ENCODE assay signal across 22 cellular contexts in the genomic region with DNA sequence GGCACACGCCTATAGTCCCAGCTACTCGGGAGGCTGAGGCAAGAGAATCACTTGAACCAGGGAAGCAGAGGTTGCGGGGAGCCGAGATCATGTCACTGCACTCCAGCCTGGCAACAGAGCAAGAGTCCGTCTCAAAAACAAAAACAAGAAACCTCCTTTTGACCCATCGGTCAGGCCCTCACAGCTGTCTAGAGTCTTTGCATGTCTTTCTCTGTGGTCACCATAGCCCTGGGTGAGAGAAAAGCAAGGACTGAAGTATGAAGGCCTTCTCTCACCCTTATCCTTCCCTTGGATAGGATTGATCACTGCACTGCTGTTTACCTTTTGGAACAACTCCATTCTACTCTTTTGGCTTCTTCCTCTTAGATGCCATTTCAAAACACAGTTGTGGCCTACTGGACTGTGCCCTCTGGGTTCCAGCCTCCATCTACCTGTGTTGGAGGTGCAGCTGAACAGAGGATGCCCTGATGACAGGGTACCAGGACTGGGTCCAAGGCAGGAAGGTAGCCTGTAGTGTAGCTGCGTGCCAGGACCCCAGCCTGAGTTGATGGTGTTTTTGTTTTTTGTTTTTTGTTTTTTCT. TPM values are rescaled to one million over a fixed set of nuclear protein-coding genes. Genes with fewer than 3 reads are reported as not detected.
"Had no signal": no experiment of that assay in that cellular context is flagged by ENCODE, and none has a peak within 500 bp of the region (broad histone marks: within the 10 kb centered on the region; RNA-seq: fewer than 3 reads in every experiment).

No MANE protein-coding gene starts in this region.

- H3K27ac ChIP-seq: coronary artery, gastroesophageal sphincter, heart right ventricle, neutrophil, pancreas, spleen, tibial artery had no signal

- H3K36me3 ChIP-seq: gastroesophageal sphincter, heart right ventricle, neutrophil, pancreas, spleen, tibial artery had no signal

- H3K4me3 Mint-ChIP-seq: activated T-helper 1 cell treated with anti-CD3 and anti-CD28 coated beads, Interleukin-12 subunit alpha, Interleukin-12 subunit beta, Interleukin-2, Interleukin-4 antibody, amounts not matched to agents 30 ng/mL and 10 ng/mL and 1 ng/mL, durations not matched to agents 14 hours and 24 hours and 36 hours; brain; memory B cell; naive thymus-derived CD8-positive, alpha-beta T cell had no signal

- H3K9me3 Mint-ChIP-seq: activated T-helper 1 cell treated with anti-CD3 and anti-CD28 coated beads, Interleukin-12 subunit alpha, Interleukin-12 subunit beta, Interleukin-2, Interleukin-4 antibody, amounts not matched to agents 30 ng/mL and 10 ng/mL and 1 ng/mL, durations not matched to agents 14 hours and 24 hours and 36 hours; naive thymus-derived CD8-positive, alpha-beta T cell had no signal

- H3K27ac Mint-ChIP-seq: memory B cell had no signal

- H3K9me3 ChIP-seq: gastroesophageal sphincter, neutrophil, pancreas, spleen, tibial artery had no signal

- FAIRE-seq: endometrium, pancreas, urothelium cell line had no signal

- H3K4me3 ChIP-seq: coronary artery, gastroesophageal sphincter, heart right ventricle, pancreas, spleen, tibial artery had no signal

- DNase-seq: activated CD4-positive, alpha-beta T cell treated with anti-CD3 and anti-CD28 coated beads, Interleukin-2, amount 50 U/mL, for 48 hours; activated CD4-positive, CD25-positive, alpha-beta regulatory T cell treated with anti-CD3 and anti-CD28 coated beads, Interleukin-2, amount 50 U/mL, for 72 hours; activated naive CD4-positive, alpha-beta T cell treated with Interleukin-2 at 50 U/mL for 16 hours; activated T-cell treated with anti-CD3 and anti-CD28 coated beads for 4 hours; central memory CD4-positive, alpha-beta T cell; heart right ventricle; left ventricle myocardium superior; naive thymus-derived CD8-positive, alpha-beta T cell; pancreas; spleen; stimulated activated naive CD4-positive, alpha-beta T cell treated with Interleukin-2 at 50 U/mL for 16 hours; T1000; tibial artery had no signal

- H3K36me3 Mint-ChIP-seq: memory B cell; naive thymus-derived CD8-positive, alpha-beta T cell had no signal

- ATAC-seq: gastroesophageal sphincter; heart right ventricle; left ventricle myocardium superior; naive thymus-derived CD8-positive, alpha-beta T cell; pancreas; sciatic nerve had no signal

- H3K27me3 ChIP-seq: gastroesophageal sphincter, heart right ventricle, neutrophil, pancreas, tibial artery had no signal

RNA-seq across cellular contexts. Expression of gene LDHD, which starts 37.1 kb away (rescaled TPM):
- total RNA-seq: naive thymus-derived CD8-positive, alpha-beta T cell had no signal
- polyA plus RNA-seq: naive thymus-derived CD8-positive, alpha-beta T cell had no signal
